ENCODE assay signal across 8 cellular contexts in genomic region chr3:101851072-101851471, GRCh38. TPM values are rescaled to one million over a fixed set of nuclear protein-coding genes. Genes with fewer than 3 reads are reported as not detected.
A peak's percentile ranks its signal among the peaks of the same experiment; 100 is the strongest.
DNase-seq lines count a peak whose midpoint lies in the region; ATAC-seq and TF ChIP-seq lines count a peak whose summit lies in the region.

No MANE protein-coding gene starts in this region.

- peaks cover 8 to 44% (median 41%) of the 10 kb centered on the region in 6 donors for H3K36me3 ChIP-seq in spleen

- H3K36me3 Mint-ChIP-seq in HFFc6 (ENCODE audit: low read depth): peaks cover 61% of the 10 kb centered on the region
- H3K36me3 Mint-ChIP-seq in activated CD8-positive, alpha-beta T cell treated with anti-CD3 and anti-CD28 coated beads for 36 hours (ENCODE audit: low read depth): peaks cover 61% of the 10 kb centered on the region

- H3K27me3 ChIP-seq in spleen (replicated peaks in 1 of 7): no peaks in the 10 kb centered on the region

- no peak for DNase-seq in HFFc6
- DNase-seq in activated CD8-positive, alpha-beta T cell treated with anti-CD3 and anti-CD28 coated beads for 36 hours: no peak
- no peak for DNase-seq in spleen
- DNase-seq in stimulated activated CD4-positive, alpha-beta T cell treated with anti-CD3 and anti-CD28 coated beads, Interleukin-4, amount 100 ng/mL, for 24 hours: no peak
- no peak for DNase-seq in NOMO-1 treated with dmso at 0.1 percent for 144 hours (lab: John Stamatoyannopoulos, UW; ENCODE audit: unreplicated experiment)
- no peak for DNase-seq in SIG-M5 (lab: John Stamatoyannopoulos, UW)

- no peak for TF ChIP-seq POLR2A in spleen (IDR thresholded peaks at IDR 0.05)

- peaks cover 18 to 80% (median 53%) of the 10 kb centered on the region in 6 donors for H3K4me1 ChIP-seq in spleen

- H3K27ac Mint-ChIP-seq in HFFc6: peak overlapping the region; percentile 98
- peak overlapping the region; percentile 96 for H3K27ac Mint-ChIP-seq in activated CD8-positive, alpha-beta T cell treated with anti-CD3 and anti-CD28 coated beads for 36 hours

- TF ChIP-seq CTCF in HFFc6 (IDR thresholded peaks at IDR 0.05) (no peak), spleen (IDR thresholded peaks at IDR 0.05 in 8 of 11, conservative IDR thresholded peaks at IDR 0.05 in 3 of 11) (no peak)
- no peak for TF ChIP-seq CTCF in activated CD8-positive, alpha-beta T cell treated with anti-CD3 and anti-CD28 coated beads for 36 hours (IDR thresholded peaks at IDR 0.05)

- CTCF ChIA-PET in activated CD8-positive, alpha-beta T cell treated with anti-CD3 and anti-CD28 coated beads for 36 hours (lab: Charles Lee): interaction anchor here (0.9 to 2.9 kb wide), 9 partner anchors 10 to 378 kb away, joined by 3 to 19 read pairs (median 7); no protein-coding TSS in a partner anchor

- ATAC-seq in activated CD8-positive, alpha-beta T cell treated with anti-CD3 and anti-CD28 coated beads for 36 hours: peak; percentile 21
- no peak for ATAC-seq in GM19467 (IDR thresholded peaks at IDR 0.05; ENCODE audit: unreplicated experiment)

- 0 to 8% (median 2%) methylated on average over 2 of the region's 2 CpGs for WGBS in spleen, 5 donors

- no peaks in the 10 kb centered on the region for H3K9me3 ChIP-seq in spleen

- H3K4me3 Mint-ChIP-seq in HFFc6: peak overlapping the region; percentile 99
- peak overlapping the region; percentile 87 for H3K4me3 Mint-ChIP-seq in activated CD8-positive, alpha-beta T cell treated with anti-CD3 and anti-CD28 coated beads for 36 hours

- peaks cover 17% of the 10 kb centered on the region for H3K9me3 Mint-ChIP-seq in HFFc6
- no peaks in the 10 kb centered on the region for H3K9me3 Mint-ChIP-seq in activated CD8-positive, alpha-beta T cell treated with anti-CD3 and anti-CD28 coated beads for 36 hours

- H3K27ac ChIP-seq in spleen: peak overlapping the region; percentile 98 to 100 (median 100)

- POLR2A ChIA-PET in activated CD8-positive, alpha-beta T cell treated with anti-CD3 and anti-CD28 coated beads for 36 hours (lab: Charles Lee): interaction anchor here (0.8 to 10.2 kb wide), 10 partner anchors 9 to 85 kb away, joined by 3 to 151 read pairs (median 4); no protein-coding TSS in a partner anchor

- peaks cover 70% of the 10 kb centered on the region for H3K4me1 Mint-ChIP-seq in HFFc6 (ENCODE audit: low read depth)
- H3K4me1 Mint-ChIP-seq in activated CD8-positive, alpha-beta T cell treated with anti-CD3 and anti-CD28 coated beads for 36 hours (ENCODE audit: low read depth): peaks cover 61% of the 10 kb centered on the region

- H3K4me3 ChIP-seq in iPS-11a (ENCODE audit: low read depth, low read length): peak overlapping the region; percentile 75
- peak overlapping the region; percentile 68 to 87 (median 76) for H3K4me3 ChIP-seq in spleen

- peaks cover 39% of the 10 kb centered on the region for H3K27me3 Mint-ChIP-seq in HFFc6 (ENCODE audit: insufficient read depth)
- no peaks in the 10 kb centered on the region for H3K27me3 Mint-ChIP-seq in activated CD8-positive, alpha-beta T cell treated with anti-CD3 and anti-CD28 coated beads for 36 hours

- intact Hi-C loops in activated CD8-positive, alpha-beta T cell treated with anti-CD3 and anti-CD28 coated beads for 36 hours (cut with micrococcal nuclease): loop anchor here (2.0 to 10.0 kb wide), 6 partner anchors 34 to 374 kb away; partner anchors contain the start of gene RPL24
- intact Hi-C loops in spleen (cut with DNase I; ENCODE audit: low total_unique reads): no loop called here

RNA-seq across cellular contexts. Expression of gene NFKBIZ, which starts 1.8 kb away (rescaled TPM):
- 10 to 100 TPM; 51.1 to 64.2 (median 57.8) TPM for total RNA-seq in HFFc6 (2021; fragmentation: NEBNext Ultra II Directional; extraction: Animal tissue kit (Norgen Biotek cat#: 25700))
- total RNA-seq in activated CD8-positive, alpha-beta T cell treated with anti-CD3 and anti-CD28 coated beads for 36 hours: 10 to 100 TPM; 62.1 to 70.6 TPM
- total RNA-seq in spleen: 100 to 1,000 TPM in 3 of 7 donors, 10 to 100 TPM in 4; 59.4 to 220 (median 96.4) TPM
- polyA plus RNA-seq in spleen: 10 to 100 TPM; 11.6 to 12.1 (median 11.7) TPM
